ENCODE assay signal across 25 cellular contexts in the genomic region with DNA sequence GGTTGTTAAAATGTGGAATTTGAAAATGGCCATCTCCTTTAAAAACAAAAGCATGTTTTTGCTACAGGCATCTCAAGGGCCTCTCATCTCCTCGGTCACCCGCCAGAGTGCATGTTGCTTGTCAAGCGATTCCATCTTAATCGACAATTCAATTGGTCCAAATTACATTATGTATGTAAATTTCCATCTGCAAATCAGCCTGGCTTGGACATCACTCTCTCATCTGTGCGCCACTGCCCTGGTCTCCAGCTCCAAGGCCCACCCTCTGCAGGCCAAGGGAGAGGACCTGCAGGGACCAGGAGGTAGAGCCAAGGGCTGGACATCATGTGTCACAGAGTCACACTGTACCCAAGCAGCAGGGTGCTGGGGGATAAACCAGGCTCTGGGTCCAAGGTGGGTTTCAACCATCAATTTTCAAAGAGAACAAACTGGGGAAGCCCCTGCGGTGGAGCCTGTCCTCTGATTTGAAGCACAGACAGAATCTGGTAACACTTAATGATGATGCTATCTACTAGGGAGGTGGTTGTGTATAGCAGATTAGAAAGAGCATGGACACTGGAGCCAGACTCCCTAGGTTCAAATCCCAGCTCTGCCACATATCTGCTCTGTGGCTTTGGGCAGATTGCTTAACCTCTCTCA.
"Had no signal": no experiment of that assay in that cellular context is flagged by ENCODE, and none has a peak within 500 bp of the region (broad histone marks: within the 10 kb centered on the region; RNA-seq: fewer than 3 reads in every experiment).

No MANE protein-coding gene starts in this region.

- DNase-seq: activated CD4-positive, alpha-beta memory T cell treated with anti-CD3 and anti-CD28 coated beads, Interleukin-2, amount 10 ng/mL, durations not matched to agents 7 days and 5 days; activated CD4-positive, alpha-beta T cell treated with anti-CD3 and anti-CD28 coated beads for 1 hour; activated CD4-positive, alpha-beta T cell treated with anti-CD3 and anti-CD28 coated beads, Interleukin-2, amount 10 ng/mL, durations not matched to agents 7 days and 5 days; activated CD8-positive, alpha-beta memory T cell treated with anti-CD3 and anti-CD28 coated beads, Interleukin-2, amount 50 U/mL, for 48 hours; activated gamma-delta T cell; activated naive CD4-positive, alpha-beta T cell treated with anti-CD3 and anti-CD28 coated beads, Interleukin-2, amount 50 U/mL, for 16 hours; activated T-cell treated with anti-CD3 and anti-CD28 coated beads, Interleukin-2, amount 50 U/mL, for 24 hours; amniotic stem cell; central memory CD4-positive, alpha-beta T cell; effector CD4-positive, alpha-beta T cell; esophagus squamous epithelium; foreskin melanocyte; heart right ventricle; left ventricle myocardium inferior; mesendoderm; natural killer cell; right lobe of liver; stimulated activated CD4-positive, alpha-beta T cell treated with anti-CD3 and anti-CD28 coated beads, Interleukin-12 subunit alpha, Interleukin-12 subunit beta, amount 100 ng/mL, for 4 hours; stimulated activated CD4-positive, alpha-beta T cell treated with anti-CD3 and anti-CD28 coated beads, Interleukin-4, amount 100 ng/mL, for 1 hour; stimulated activated naive CD8-positive, alpha-beta T cell treated with anti-CD3 and anti-CD28 coated beads, Interleukin-15, Interleukin-2, amounts not matched to agents 100 U/mL and 50 U/mL, for 24 hours; T-helper 17 cell; testis; upper lobe of right lung had no signal

- H3K4me3 Mint-ChIP-seq: activated CD4-positive, alpha-beta memory T cell treated with anti-CD3 and anti-CD28 coated beads, Interleukin-2, amount 10 ng/mL, durations not matched to agents 7 days and 5 days; activated CD4-positive, alpha-beta T cell treated with anti-CD3 and anti-CD28 coated beads, Interleukin-2, amount 10 ng/mL, durations not matched to agents 7 days and 5 days; activated T-cell treated with anti-CD3 and anti-CD28 coated beads, Interleukin-2, amount 50 U/mL, for 24 hours; dendritic cell treated with granulocyte-macrophage colony-stimulating factor and Interleukin-4, amounts not matched to agents 40 ng/mL and 50 ng/mL, for 4 days; natural killer cell; T-helper 17 cell; WTC11 had no signal

- ATAC-seq: heart right ventricle; natural killer cell; right lobe of liver; stimulated activated naive CD8-positive, alpha-beta T cell treated with anti-CD3 and anti-CD28 coated beads, Interleukin-15, Interleukin-2, amounts not matched to agents 100 U/mL and 50 U/mL, for 24 hours; T-helper 17 cell; upper lobe of right lung; WTC11 had no signal

- H3K4me1 Mint-ChIP-seq: activated CD4-positive, alpha-beta memory T cell treated with anti-CD3 and anti-CD28 coated beads, Interleukin-2, amount 10 ng/mL, durations not matched to agents 7 days and 5 days; activated CD4-positive, alpha-beta T cell treated with anti-CD3 and anti-CD28 coated beads, Interleukin-2, amount 10 ng/mL, durations not matched to agents 7 days and 5 days; natural killer cell; WTC11 had no signal

- H3K9me3 Mint-ChIP-seq: activated CD4-positive, alpha-beta memory T cell treated with anti-CD3 and anti-CD28 coated beads, Interleukin-2, amount 10 ng/mL, durations not matched to agents 7 days and 5 days; activated CD4-positive, alpha-beta T cell treated with anti-CD3 and anti-CD28 coated beads, Interleukin-2, amount 10 ng/mL, durations not matched to agents 7 days and 5 days; activated T-cell treated with anti-CD3 and anti-CD28 coated beads, Interleukin-2, amount 50 U/mL, for 24 hours; dendritic cell treated with granulocyte-macrophage colony-stimulating factor and Interleukin-4, amounts not matched to agents 40 ng/mL and 50 ng/mL, for 4 days; natural killer cell; WTC11 had no signal

- H3K27me3 Mint-ChIP-seq: activated CD4-positive, alpha-beta T cell treated with anti-CD3 and anti-CD28 coated beads, Interleukin-2, amount 10 ng/mL, durations not matched to agents 7 days and 5 days; activated T-cell treated with anti-CD3 and anti-CD28 coated beads, Interleukin-2, amount 50 U/mL, for 24 hours had no signal

- H3K27ac Mint-ChIP-seq: activated CD4-positive, alpha-beta memory T cell treated with anti-CD3 and anti-CD28 coated beads, Interleukin-2, amount 10 ng/mL, durations not matched to agents 7 days and 5 days; activated CD4-positive, alpha-beta T cell treated with anti-CD3 and anti-CD28 coated beads, Interleukin-2, amount 10 ng/mL, durations not matched to agents 7 days and 5 days; activated T-cell treated with anti-CD3 and anti-CD28 coated beads, Interleukin-2, amount 50 U/mL, for 24 hours; dendritic cell treated with granulocyte-macrophage colony-stimulating factor and Interleukin-4, amounts not matched to agents 40 ng/mL and 50 ng/mL, for 4 days; natural killer cell; T-helper 17 cell; WTC11 had no signal

- H3K36me3 Mint-ChIP-seq: natural killer cell, WTC11 had no signal
